18 cellular contexts compared by ENCODE assay signal in the genomic region with DNA sequence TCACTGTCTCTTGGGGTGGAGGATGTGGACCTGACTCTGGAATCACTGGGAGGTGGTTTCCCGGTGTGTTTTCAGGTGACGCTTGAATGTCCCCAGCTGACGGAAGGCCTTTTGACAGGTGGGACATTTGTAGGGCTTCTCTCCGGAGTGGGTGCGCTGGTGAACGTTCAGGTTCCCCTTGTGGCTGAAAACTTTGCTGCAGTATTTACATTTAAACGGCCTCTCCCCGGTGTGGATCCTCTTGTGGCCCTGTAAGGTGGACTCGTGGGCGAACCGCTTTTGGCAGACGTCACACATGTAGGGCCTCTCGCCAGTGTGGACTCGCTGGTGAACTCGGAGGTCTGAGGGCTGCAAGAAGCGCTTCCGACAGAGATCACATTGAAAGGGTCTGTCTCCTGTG. TPM values are rescaled to one million over a fixed set of nuclear protein-coding genes. Genes with fewer than 3 reads are reported as not detected.
"Had no signal": no experiment of that assay in that cellular context is flagged by ENCODE, and none has a peak within 500 bp of the region (broad histone marks: within the 10 kb centered on the region; RNA-seq: fewer than 3 reads in every experiment).

No MANE protein-coding gene starts in this region.

- DNase-seq: activated CD4-positive, alpha-beta T cell treated with anti-CD3 and anti-CD28 coated beads for 4 hours; activated CD8-positive, alpha-beta T cell treated with anti-CD3 and anti-CD28 coated beads, Interleukin-2, amount 10 ng/mL, durations not matched to agents 7 days and 5 days; activated naive CD4-positive, alpha-beta T cell treated with Interleukin-2 at 50 U/mL for 16 hours; heart left ventricle; islet precursor cell; left ventricle myocardium superior; mesenchymal stem cell; small intestine; T1000; tibial artery had no signal

- H3K79me2 ChIP-seq: parathyroid adenoma had no signal

- H3K27ac ChIP-seq: heart left ventricle, parathyroid adenoma, tibial artery, vagina, VCaP had no signal

- H3K4me3 ChIP-seq: heart left ventricle, tibial artery, vagina had no signal

- H3K4me3 Mint-ChIP-seq: activated CD8-positive, alpha-beta T cell treated with anti-CD3 and anti-CD28 coated beads, Interleukin-2, amount 10 ng/mL, durations not matched to agents 7 days and 5 days; neural crest cell had no signal

- H3K27ac Mint-ChIP-seq: activated CD8-positive, alpha-beta T cell treated with anti-CD3 and anti-CD28 coated beads, Interleukin-2, amount 10 ng/mL, durations not matched to agents 7 days and 5 days had no signal

- H3K4me1 Mint-ChIP-seq: neural crest cell had no signal

- H3K4me1 ChIP-seq: heart left ventricle, parathyroid adenoma, tibial artery, vagina had no signal

- H3K36me3 ChIP-seq: heart left ventricle, tibial artery, vagina had no signal

- H3K9ac ChIP-seq: parathyroid adenoma had no signal

- H3K9me3 ChIP-seq: heart left ventricle, tibial artery, vagina had no signal

- H3K9me3 Mint-ChIP-seq: neural crest cell had no signal

- H2AFZ ChIP-seq: parathyroid adenoma had no signal

- H3K27me3 ChIP-seq: tibial artery, vagina had no signal

RNA-seq across cellular contexts. Expression of a gene that starts 7.8 kb away (rescaled TPM):
- total RNA-seq: activated CD8-positive, alpha-beta T cell treated with anti-CD3 and anti-CD28 coated beads, Interleukin-2, amount 10 ng/mL, durations not matched to agents 7 days and 5 days; cardiac septum; endothelial cell of umbilical vein; fibroblast of lung; frontal cortex; heart left ventricle; left ventricle myocardium superior; neural crest cell; vagina had no signal
- polyA plus RNA-seq: fibroblast of lung, small intestine had no signal

RNA-seq across cellular contexts. Expression of a gene that starts 12.3 kb away (rescaled TPM):
- total RNA-seq: activated CD8-positive, alpha-beta T cell treated with anti-CD3 and anti-CD28 coated beads, Interleukin-2, amount 10 ng/mL, durations not matched to agents 7 days and 5 days; cardiac septum; endothelial cell of umbilical vein; fibroblast of lung; frontal cortex; heart left ventricle; left ventricle myocardium superior; neural crest cell; vagina had no signal
- polyA plus RNA-seq: endothelial cell of umbilical vein, fibroblast of lung, heart left ventricle, small intestine had no signal

RNA-seq across cellular contexts. Expression of a gene that starts 14.0 kb away (rescaled TPM):
- total RNA-seq: activated CD8-positive, alpha-beta T cell treated with anti-CD3 and anti-CD28 coated beads, Interleukin-2, amount 10 ng/mL, durations not matched to agents 7 days and 5 days; cardiac septum; endothelial cell of umbilical vein; fibroblast of lung; heart left ventricle; left ventricle myocardium superior; vagina had no signal
- polyA plus RNA-seq: endothelial cell of umbilical vein, fibroblast of lung, heart left ventricle, small intestine had no signal
